ENCODE assay signal across 35 cellular contexts in genomic region chr14:31013841-31014240, GRCh38.
"Had no signal": no experiment of that assay in that cellular context is flagged by ENCODE, and none has a peak within 500 bp of the region (broad histone marks: within the 10 kb centered on the region; RNA-seq: fewer than 3 reads in every experiment).

No MANE protein-coding gene starts in this region.

- H3K36me3 ChIP-seq: MG63 had no signal

- H3K9me3 ChIP-seq: MG63 had no signal

- H3K27me3 ChIP-seq: MG63 had no signal

- H3K4me2 ChIP-seq: KMS-11 had no signal

- DNase-seq: Karpas-422, Kasumi-1, MG63, MM.1S, MV-4-11, NCI-H1048, NCI-H1092, NCI-H1092 treated with DMSO at 0.1 percent for 48 hours, NCI-H1105, NCI-H1105 treated with DMSO at 0.1 percent for 48 hours, NCI-H1417, NCI-H1417 treated with DMSO at 0.1 percent for 48 hours, NCI-H1436, NCI-H1436 treated with DMSO at 0.1 percent for 48 hours, NCI-H146, NCI-H1694, NCI-H1694 treated with DMSO at 0.1 percent for 48 hours, NCI-H187, NCI-H187 treated with DMSO at 0.1 percent for 48 hours, NCI-H1930, NCI-H2029, NCI-H2029 treated with DMSO at 0.1 percent for 48 hours, NCI-H2081, NCI-H2081 treated with DMSO at 0.1 percent for 48 hours, NCI-H2107, NCI-H2171, NCI-H2171 treated with DMSO at 0.1 percent for 48 hours, NCI-H2227 treated with DMSO at 0.1 percent for 48 hours, NCI-H226, NCI-H345, NCI-H446, NCI-H446 treated with DMSO at 0.1 percent for 48 hours, NCI-H510A, NCI-H510A treated with DMSO at 0.1 percent for 48 hours had no signal

- H3K4me3 ChIP-seq: MG63 had no signal

- H3K9ac ChIP-seq: KMS-11 had no signal

- H3K27ac ChIP-seq: KMS-11 had no signal
